16 cellular contexts compared by ENCODE assay signal in genomic region chr18:54881229-54881753, GRCh38. TPM values are rescaled to one million over a fixed set of nuclear protein-coding genes. Genes with fewer than 3 reads are reported as not detected.
"Had no signal": no experiment of that assay in that cellular context is flagged by ENCODE, and none has a peak within 500 bp of the region (broad histone marks: within the 10 kb centered on the region; RNA-seq: fewer than 3 reads in every experiment).

No MANE protein-coding gene starts in this region.

- H3K9me3 ChIP-seq: right atrium auricular region, stomach, uterus had no signal

- H3K27ac ChIP-seq: brain microvascular endothelial cell, right atrium auricular region, uterus had no signal

- H3K27me3 ChIP-seq: brain microvascular endothelial cell, right atrium auricular region, stomach, uterus had no signal

- H3K4me3 ChIP-seq: right atrium auricular region, skin epidermis, stomach, uterus had no signal

- H3K36me3 Mint-ChIP-seq: activated CD8-positive, alpha-beta memory T cell treated with anti-CD3 and anti-CD28 coated beads, Interleukin-2, amount 10 ng/mL, durations not matched to agents 7 days and 5 days had no signal

- H3K27ac Mint-ChIP-seq: activated CD8-positive, alpha-beta memory T cell treated with anti-CD3 and anti-CD28 coated beads, Interleukin-2, amount 10 ng/mL, durations not matched to agents 7 days and 5 days; activated naive CD4-positive, alpha-beta T cell treated with anti-CD3 and anti-CD28 coated beads, Interleukin-2, amount 50 U/mL, for 72 hours; activated T-cell treated with anti-CD3 and anti-CD28 coated beads, Interleukin-2, amount 50 U/mL, for 24 hours; T-helper 17 cell had no signal

- H3K36me3 ChIP-seq: brain microvascular endothelial cell, right atrium auricular region, uterus had no signal

- H3K4me3 Mint-ChIP-seq: activated CD8-positive, alpha-beta memory T cell treated with anti-CD3 and anti-CD28 coated beads, Interleukin-2, amount 10 ng/mL, durations not matched to agents 7 days and 5 days; activated T-cell treated with anti-CD3 and anti-CD28 coated beads, Interleukin-2, amount 50 U/mL, for 24 hours; T-helper 17 cell had no signal

- ATAC-seq: activated CD8-positive, alpha-beta memory T cell treated with anti-CD3 and anti-CD28 coated beads, Interleukin-2, amount 10 ng/mL, durations not matched to agents 7 days and 5 days; activated naive CD4-positive, alpha-beta T cell treated with anti-CD3 and anti-CD28 coated beads, Interleukin-2, amount 50 U/mL, for 72 hours; left ventricle myocardium superior; T-helper 17 cell had no signal

- H3K27me3 Mint-ChIP-seq: activated CD8-positive, alpha-beta memory T cell treated with anti-CD3 and anti-CD28 coated beads, Interleukin-2, amount 10 ng/mL, durations not matched to agents 7 days and 5 days; activated T-cell treated with anti-CD3 and anti-CD28 coated beads, Interleukin-2, amount 50 U/mL, for 24 hours; T-helper 17 cell had no signal

- H3K4me1 ChIP-seq: right atrium auricular region, uterus had no signal

- H3K9me3 Mint-ChIP-seq: activated T-cell treated with anti-CD3 and anti-CD28 coated beads, Interleukin-2, amount 50 U/mL, for 24 hours had no signal

- DNase-seq: activated CD4-positive, alpha-beta T cell treated with anti-CD3 and anti-CD28 coated beads, Interleukin-2, amount 50 U/mL, for 48 hours; activated CD4-positive, CD25-positive, alpha-beta regulatory T cell treated with anti-CD3 and anti-CD28 coated beads, Interleukin-2, amount 50 U/mL, for 72 hours; activated CD8-positive, alpha-beta memory T cell treated with anti-CD3 and anti-CD28 coated beads, Interleukin-2, amount 10 ng/mL, durations not matched to agents 7 days and 5 days; activated effector memory CD4-positive, alpha-beta T cell treated with Interleukin-2 at 50 U/mL for 16 hours; activated T-cell treated with anti-CD3 and anti-CD28 coated beads, Interleukin-2, amount 50 U/mL, for 24 hours; amygdala; kidney; left ventricle myocardium superior; stomach; T-helper 17 cell; uterus had no signal

- H3K4me1 Mint-ChIP-seq: activated CD8-positive, alpha-beta memory T cell treated with anti-CD3 and anti-CD28 coated beads, Interleukin-2, amount 10 ng/mL, durations not matched to agents 7 days and 5 days had no signal

RNA-seq across cellular contexts. Expression of gene RAB27B, which starts 53.0 kb away (rescaled TPM):
- total RNA-seq: endothelial cell of umbilical vein had no signal
